In genomic region chr2:26574066-26574899, GRCh38 we compare ENCODE assay signal across 26 cellular contexts.
"Had no signal": no experiment of that assay in that cellular context is flagged by ENCODE, and none has a peak within 500 bp of the region (broad histone marks: within the 10 kb centered on the region; RNA-seq: fewer than 3 reads in every experiment).

No MANE protein-coding gene starts in this region.

- DNase-seq: activated CD4-positive, alpha-beta T cell treated with anti-CD3 and anti-CD28 coated beads for 4 hours; activated CD4-positive, alpha-beta T cell treated with anti-CD3 and anti-CD28 coated beads, Interleukin-2, amount 50 U/mL, for 4 hours; activated effector memory CD4-positive, alpha-beta T cell treated with Interleukin-2 at 50 U/mL for 16 hours; activated naive CD4-positive, alpha-beta T cell treated with anti-CD3 and anti-CD28 coated beads for 36 hours; activated naive CD8-positive, alpha-beta T cell treated with anti-CD3 and anti-CD28 coated beads, Interleukin-2, amount 10 ng/mL, durations not matched to agents 7 days and 5 days; amniotic stem cell; colonic mucosa; effector CD8-positive, alpha-beta T cell; left ventricle myocardium superior; naive B cell; nephron progenitor cell; nucleus accumbens; stimulated activated CD4-positive, alpha-beta T cell treated with anti-CD3 and anti-CD28 coated beads, Interleukin-12 subunit alpha, Interleukin-12 subunit beta, amount 100 ng/mL, for 4 hours; stimulated activated CD4-positive, alpha-beta T cell treated with anti-CD3 and anti-CD28 coated beads, Interleukin-4, amount 100 ng/mL, for 1 hour; stimulated activated naive CD8-positive, alpha-beta T cell treated with anti-CD3 and anti-CD28 coated beads, Interleukin-15, Interleukin-2, amounts not matched to agents 100 U/mL and 50 U/mL, for 24 hours; T-helper 9 cell; testis; trophoblast cell; uterus had no signal

- H2AFZ ChIP-seq: parathyroid adenoma had no signal

- H3K9me3 ChIP-seq: colonic mucosa, right atrium auricular region, testis, uterus had no signal

- H3K79me2 ChIP-seq: parathyroid adenoma had no signal

- H3K4me1 ChIP-seq: colonic mucosa, parathyroid adenoma, right atrium auricular region, testis, uterus had no signal

- H3K36me3 ChIP-seq: colonic mucosa, right atrium auricular region, uterus had no signal

- H3K27ac ChIP-seq: colonic mucosa, parathyroid adenoma, right atrium auricular region, testis, uterus, VCaP had no signal

- H3K27me3 ChIP-seq: colonic mucosa, right atrium auricular region, testis, uterus had no signal

- FAIRE-seq: endometrium, frontal cortex, islet of Langerhans, TTC549 had no signal

- H3K4me3 ChIP-seq: colonic mucosa, right atrium auricular region, testis, uterus had no signal

- H3K9ac ChIP-seq: parathyroid adenoma had no signal

- ATAC-seq: left ventricle myocardium superior; stimulated activated naive CD8-positive, alpha-beta T cell treated with anti-CD3 and anti-CD28 coated beads, Interleukin-15, Interleukin-2, amounts not matched to agents 100 U/mL and 50 U/mL, for 24 hours had no signal
